ENCODE assay signal across 33 cellular contexts in genomic region chr1:231183875-231184590, GRCh38. TPM values are rescaled to one million over a fixed set of nuclear protein-coding genes. Genes with fewer than 3 reads are reported as not detected.
"Had no signal": no experiment of that assay in that cellular context is flagged by ENCODE, and none has a peak within 500 bp of the region (broad histone marks: within the 10 kb centered on the region; RNA-seq: fewer than 3 reads in every experiment).

No MANE protein-coding gene starts in this region.

- DNase-seq: activated CD4-positive, alpha-beta memory T cell treated with anti-CD3 and anti-CD28 coated beads, Interleukin-2, amount 10 ng/mL, durations not matched to agents 7 days and 5 days; activated CD4-positive, alpha-beta T cell treated with anti-CD3 and anti-CD28 coated beads, Interleukin-2, amount 10 ng/mL, durations not matched to agents 24 days and 14 days; activated CD4-positive, CD25-positive, alpha-beta regulatory T cell treated with anti-CD3 and anti-CD28 coated beads, Interleukin-2, amount 50 U/mL, for 72 hours; activated CD8-positive, alpha-beta memory T cell treated with anti-CD3 and anti-CD28 coated beads, Interleukin-2, amount 50 U/mL, for 48 hours; activated naive CD4-positive, alpha-beta T cell; activated T-cell treated with anti-CD3 and anti-CD28 coated beads, Interleukin-2, amount 50 U/mL, for 24 hours; effector memory CD8-positive, alpha-beta T cell; foreskin fibroblast; head of caudate nucleus; hippocampal formation; mesenchymal stem cell; mucosa of descending colon; ovary; retina; stimulated activated CD4-positive, alpha-beta T cell treated with anti-CD3 and anti-CD28 coated beads, Interleukin-4, amount 100 ng/mL, for 24 hours; stomach; T-helper 9 cell; thyroid gland; upper lobe of left lung; WERI-Rb-1 had no signal

- H3K27ac ChIP-seq: ovary, prostate gland, skin epidermis, stomach, thyroid gland, upper lobe of left lung, vagina, WERI-Rb-1 had no signal

- H3K4me3 Mint-ChIP-seq: activated CD4-positive, alpha-beta memory T cell treated with anti-CD3 and anti-CD28 coated beads, Interleukin-2, amount 10 ng/mL, durations not matched to agents 7 days and 5 days; activated CD4-positive, alpha-beta T cell treated with anti-CD3 and anti-CD28 coated beads, Interleukin-2, amount 10 ng/mL, durations not matched to agents 24 days and 14 days; activated T-cell treated with anti-CD3 and anti-CD28 coated beads, Interleukin-2, amount 50 U/mL, for 24 hours; activated T-helper 17 cell treated with anti-CD3 and anti-CD28 coated beads, Interleukin-2, amount 50 U/mL, for 72 hours; effector memory CD8-positive, alpha-beta T cell; natural killer cell treated with Interleukin-12 subunit alpha and Interleukin-12 subunit beta and Interleukin-15 and Interleukin-18, amount 100 ng/mL, for 72 hours; stimulated activated effector memory CD8-positive, alpha-beta T cell treated with anti-CD3 and anti-CD28 coated beads, Interleukin-12 subunit alpha, Interleukin-12 subunit beta, amount 100 ng/mL, for 72 hours had no signal

- H3K4me1 ChIP-seq: prostate gland, stomach, thyroid gland, upper lobe of left lung, vagina had no signal

- H3K36me3 ChIP-seq: ovary, prostate gland, stomach, thyroid gland, upper lobe of left lung, vagina, WERI-Rb-1 had no signal

- H3K27me3 ChIP-seq: ovary, thyroid gland, vagina had no signal

- H3K4me1 Mint-ChIP-seq: activated CD4-positive, alpha-beta memory T cell treated with anti-CD3 and anti-CD28 coated beads, Interleukin-2, amount 10 ng/mL, durations not matched to agents 7 days and 5 days; activated CD4-positive, alpha-beta T cell treated with anti-CD3 and anti-CD28 coated beads, Interleukin-2, amount 10 ng/mL, durations not matched to agents 24 days and 14 days; activated T-helper 17 cell treated with anti-CD3 and anti-CD28 coated beads, Interleukin-2, amount 50 U/mL, for 72 hours; stimulated activated effector memory CD8-positive, alpha-beta T cell treated with anti-CD3 and anti-CD28 coated beads, Interleukin-12 subunit alpha, Interleukin-12 subunit beta, amount 100 ng/mL, for 72 hours had no signal

- H3K36me3 Mint-ChIP-seq: activated naive CD4-positive, alpha-beta T cell treated with anti-CD3 and anti-CD28 coated beads, Interleukin-2, amount 50 U/mL, for 72 hours; natural killer cell treated with Interleukin-12 subunit alpha and Interleukin-12 subunit beta and Interleukin-15 and Interleukin-18, amount 100 ng/mL, for 72 hours; stimulated activated effector memory CD8-positive, alpha-beta T cell treated with anti-CD3 and anti-CD28 coated beads, Interleukin-12 subunit alpha, Interleukin-12 subunit beta, amount 100 ng/mL, for 72 hours had no signal

- H3K27ac Mint-ChIP-seq: activated CD4-positive, alpha-beta memory T cell treated with anti-CD3 and anti-CD28 coated beads, Interleukin-2, amount 10 ng/mL, durations not matched to agents 7 days and 5 days; activated CD4-positive, alpha-beta T cell treated with anti-CD3 and anti-CD28 coated beads, Interleukin-2, amount 10 ng/mL, durations not matched to agents 24 days and 14 days; activated naive CD4-positive, alpha-beta T cell treated with anti-CD3 and anti-CD28 coated beads, Interleukin-2, amount 50 U/mL, for 72 hours; activated T-cell treated with anti-CD3 and anti-CD28 coated beads, Interleukin-2, amount 50 U/mL, for 24 hours; activated T-helper 17 cell treated with anti-CD3 and anti-CD28 coated beads, Interleukin-2, amount 50 U/mL, for 72 hours; effector memory CD8-positive, alpha-beta T cell; natural killer cell treated with Interleukin-12 subunit alpha and Interleukin-12 subunit beta and Interleukin-15 and Interleukin-18, amount 100 ng/mL, for 72 hours; stimulated activated effector memory CD8-positive, alpha-beta T cell treated with anti-CD3 and anti-CD28 coated beads, Interleukin-12 subunit alpha, Interleukin-12 subunit beta, amount 100 ng/mL, for 72 hours had no signal

- H3K4me3 ChIP-seq: mucosa of descending colon, ovary, prostate gland, skin epidermis, stomach, thyroid gland, vagina had no signal

- H3K9me3 Mint-ChIP-seq: activated CD4-positive, alpha-beta memory T cell treated with anti-CD3 and anti-CD28 coated beads, Interleukin-2, amount 10 ng/mL, durations not matched to agents 7 days and 5 days; activated CD4-positive, alpha-beta T cell treated with anti-CD3 and anti-CD28 coated beads, Interleukin-2, amount 10 ng/mL, durations not matched to agents 24 days and 14 days; activated naive CD4-positive, alpha-beta T cell treated with anti-CD3 and anti-CD28 coated beads, Interleukin-2, amount 50 U/mL, for 72 hours; activated T-cell treated with anti-CD3 and anti-CD28 coated beads, Interleukin-2, amount 50 U/mL, for 24 hours; activated T-helper 17 cell treated with anti-CD3 and anti-CD28 coated beads, Interleukin-2, amount 50 U/mL, for 72 hours; effector memory CD8-positive, alpha-beta T cell; natural killer cell treated with Interleukin-12 subunit alpha and Interleukin-12 subunit beta and Interleukin-15 and Interleukin-18, amount 100 ng/mL, for 72 hours; stimulated activated effector memory CD8-positive, alpha-beta T cell treated with anti-CD3 and anti-CD28 coated beads, Interleukin-12 subunit alpha, Interleukin-12 subunit beta, amount 100 ng/mL, for 72 hours had no signal

- H3K9me3 ChIP-seq: mucosa of descending colon, prostate gland, thyroid gland, vagina had no signal

- ATAC-seq: activated naive CD4-positive, alpha-beta T cell treated with anti-CD3 and anti-CD28 coated beads, Interleukin-2, amount 50 U/mL, for 72 hours; activated T-helper 17 cell treated with anti-CD3 and anti-CD28 coated beads, Interleukin-2, amount 50 U/mL, for 72 hours; effector memory CD8-positive, alpha-beta T cell; mucosa of descending colon; natural killer cell treated with Interleukin-12 subunit alpha and Interleukin-12 subunit beta and Interleukin-15 and Interleukin-18, amount 100 ng/mL, for 72 hours; sciatic nerve had no signal

RNA-seq across cellular contexts. Expression of gene TRIM67, which starts 22.2 kb away (rescaled TPM):
- total RNA-seq: activated CD4-positive, alpha-beta memory T cell treated with anti-CD3 and anti-CD28 coated beads, Interleukin-2, amount 10 ng/mL, durations not matched to agents 7 days and 5 days; activated CD4-positive, alpha-beta T cell treated with anti-CD3 and anti-CD28 coated beads, Interleukin-2, amount 10 ng/mL, durations not matched to agents 24 days and 14 days; activated T-helper 17 cell treated with anti-CD3 and anti-CD28 coated beads, Interleukin-2, amount 50 U/mL, for 72 hours; bronchial epithelial cell; dermis microvascular lymphatic vessel endothelial cell; esophagus mucosa; myocyte; natural killer cell treated with Interleukin-12 subunit alpha and Interleukin-12 subunit beta and Interleukin-15 and Interleukin-18, amount 100 ng/mL, for 72 hours; T-helper 1 cell treated with Interleukin-12 subunit alpha and Interleukin-12 subunit beta and Interleukin-4 antibody, amounts not matched to agents 30 ng/mL and 1 ng/mL, for 36 hours; thyroid gland; vagina had no signal
